1 cellular context compared by ENCODE assay signal in genomic region chr20:35699914-35700624, GRCh38.
TF ChIP-seq lines count a peak whose summit lies in the region.

No MANE protein-coding gene starts in this region.

TF ChIP-seq in H1, 55 proteins besides CTCF, POLR2A, EP300 and RAD21:
- TF ChIP-seq KDM5A (IDR thresholded peaks at IDR 0.05; ENCODE audit: low read length), result no peak
- no peak for TF ChIP-seq HDAC6 (IDR thresholded peaks at IDR 0.05; ENCODE audit: low read depth, low read length)
- TF ChIP-seq CBX5 (IDR thresholded peaks at IDR 0.05; ENCODE audit: low read depth, low read length), result no peak
- no peak for TF ChIP-seq RBBP5 (IDR thresholded peaks at IDR 0.05; ENCODE audit: borderline replicate concordance, low read depth, low read length)
- TF ChIP-seq CTBP2 (IDR thresholded peaks at IDR 0.05; ENCODE audit: borderline replicate concordance, insufficient read depth, insufficient read length, low read length), result no peak
- no peak for TF ChIP-seq SUZ12 (IDR thresholded peaks at IDR 0.05; ENCODE audit: low read length)
- no peak for TF ChIP-seq BACH1 (IDR thresholded peaks at IDR 0.05; ENCODE audit: low read length)
